17 cellular contexts compared by ENCODE assay signal in genomic region chr16:5882087-5882661, GRCh38.
DNase-seq lines count a peak whose midpoint lies in the region; ATAC-seq, FAIRE-seq and TF ChIP-seq lines count a peak whose summit lies in the region.
"Had no signal": no experiment of that assay in that cellular context is flagged by ENCODE, and none has a peak within 500 bp of the region (broad histone marks: within the 10 kb centered on the region; RNA-seq: fewer than 3 reads in every experiment).

No MANE protein-coding gene starts in this region.

- no peak overlapping the region for H3K4ac ChIP-seq in mesendoderm (ENCODE audit: low read depth, low read length)

- H3K27me3 Mint-ChIP-seq in Calu3 (ENCODE audit: unreplicated experiment) = no peaks in the 10 kb centered on the region
- H3K27me3 Mint-ChIP-seq: B cell; CD4-positive, alpha-beta T cell had no signal

- H3K79me2 ChIP-seq in K562 (ENCODE audit: control insufficient read depth, insufficient read depth, low read length) (no peaks in the 10 kb centered on the region), mesendoderm (ENCODE audit: control insufficient read depth, insufficient read depth, low read length) (no peaks in the 10 kb centered on the region)

- H3K4me3 Mint-ChIP-seq in Calu3 (ENCODE audit: low read depth, unreplicated experiment) = no peak overlapping the region
- H3K4me3 Mint-ChIP-seq: B cell; CD4-positive, alpha-beta T cell had no signal

- H3K4me3 ChIP-seq in K562 (no peak overlapping the region), mesendoderm (ENCODE audit: low read length) (no peak overlapping the region), breast epithelium (no peak overlapping the region), right atrium auricular region (no peak overlapping the region)
- H3K4me3 ChIP-seq: GM12878 had no signal

- H4K8ac ChIP-seq in mesendoderm (ENCODE audit: low read depth, low read length) = no peak overlapping the region

- H3K18ac ChIP-seq in mesendoderm (ENCODE audit: low read length) = no peak overlapping the region

- CTCF ChIA-PET in Calu3 (lab: Charles Lee) = no interaction called here
- CTCF ChIA-PET in K562 (lab: Yijun Ruan, JAX; ENCODE audit: low intra/inter-chr PET ratio) = no interaction called here

- in situ Hi-C loops in K562 (cut with MboI) = no loop called here

- BruUV-seq in Calu3 (replicated peaks; lab: Mats Ljungman, UMichigan) (no TSS peak), K562 (replicated peaks; lab: Mats Ljungman, UMichigan) (no TSS peak)

- H2BK120ac ChIP-seq in mesendoderm (ENCODE audit: low read depth, low read length) = no peak overlapping the region

- H3K27ac Mint-ChIP-seq in Calu3 (ENCODE audit: unreplicated experiment) = no peak overlapping the region
- H3K27ac Mint-ChIP-seq: B cell; CD4-positive, alpha-beta T cell had no signal

- H3K79me1 ChIP-seq in mesendoderm (ENCODE audit: low read length) = no peaks in the 10 kb centered on the region

- H3K27me3 ChIP-seq in K562 (ENCODE audit: control insufficient read depth in 2 of 2, insufficient read depth in 2 of 2, low read length in 2 of 2) = no peaks in the 10 kb centered on the region; a peak in 1 of 5 replicates
- no peaks in the 10 kb centered on the region for H3K27me3 ChIP-seq in mesendoderm (ENCODE audit: insufficient read depth, low read length, poor library complexity)
- no peaks in the 10 kb centered on the region for H3K27me3 ChIP-seq in breast epithelium
- H3K27me3 ChIP-seq in right atrium auricular region = no peaks in the 10 kb centered on the region

- no peak for TF ChIP-seq RAD21 in K562 (CRISPR knock-in tag; conservative IDR thresholded peaks at IDR 0.05 in 1 of 2, IDR thresholded peaks at IDR 0.05 in 1 of 2)

- H3K23ac ChIP-seq in mesendoderm (ENCODE audit: low read length) = no peak overlapping the region

- no peak overlapping the region for H2BK5ac ChIP-seq in mesendoderm (ENCODE audit: low read length)

- H3K56ac ChIP-seq in mesendoderm (ENCODE audit: low read length) = no peak overlapping the region

- ATAC-seq in K562 = no peak
- ATAC-seq: GM12878 had no signal

- no peaks in the 10 kb centered on the region for H3K9me3 Mint-ChIP-seq in Calu3 (ENCODE audit: low read depth, unreplicated experiment)

- H2BK15ac ChIP-seq in mesendoderm (replicated peaks; ENCODE audit: low read depth) = no peak overlapping the region

- H3K9ac ChIP-seq in K562 (ENCODE audit: insufficient read depth in 1 of 2, low read depth in 2 of 2, low read length in 2 of 2) (no peak overlapping the region), mesendoderm (ENCODE audit: low read length) (no peak overlapping the region)

- no peak for FAIRE-seq in K562 (lab: Jason Lieb, UNC)
- FAIRE-seq: GM12878, GM18507 had no signal

- no peak for TF ChIP-seq EP300 in K562 (IDR thresholded peaks at IDR 0.05; ENCODE audit: low read length)

- WGBS in K562 (ENCODE audit: insufficient coverage, low coverage, missing lambda C conversion rate) = 2% methylated on average over 4 of the region's 4 CpGs
- no CpG with 5 or more reads among the region's 4 CpGs for WGBS in mesendoderm (ENCODE audit: extremely low coverage, insufficient coverage, low lambda C conversion rate)

- no peaks in the 10 kb centered on the region for H3K4me1 ChIP-seq in K562 (replicated peaks in 1 of 2; ENCODE audit: control insufficient read depth in 2 of 2, insufficient read depth in 2 of 2, low read length in 2 of 2)
- H3K4me1 ChIP-seq in mesendoderm (ENCODE audit: control insufficient read depth, low read depth, low read length) = no peaks in the 10 kb centered on the region
- no peaks in the 10 kb centered on the region for H3K4me1 ChIP-seq in breast epithelium
- no peaks in the 10 kb centered on the region for H3K4me1 ChIP-seq in right atrium auricular region

- H3K9me3 ChIP-seq in K562 (replicated peaks; ENCODE audit: control insufficient read depth, insufficient read depth, low read depth, low read length) (no peaks in the 10 kb centered on the region), breast epithelium (no peaks in the 10 kb centered on the region), right atrium auricular region (no peaks in the 10 kb centered on the region)

- H4K20me1 ChIP-seq in K562 (replicated peaks; ENCODE audit: control insufficient read depth, insufficient read depth, low read length) = no peaks in the 10 kb centered on the region; the same call in 1 of the 2 replicates

- no peaks in the 10 kb centered on the region for H3K9me1 ChIP-seq in K562 (ENCODE audit: control insufficient read depth, insufficient read depth, low read length)

- H4K5ac ChIP-seq in mesendoderm (ENCODE audit: low read length) = no peak overlapping the region

- intact Hi-C loops in Calu3 (cut with micrococcal nuclease; ENCODE audit: unreplicated experiment) = no loop called here
- intact Hi-C loops in K562 (cut with micrococcal nuclease) = no loop called here
- intact Hi-C loops in breast epithelium (cut with DNase I; ENCODE audit: low total_unique reads) = no loop called here

- no peak overlapping the region for H3K27ac ChIP-seq in K562 (ENCODE audit: extremely low read depth, low read depth, low read length)
- no peak overlapping the region for H3K27ac ChIP-seq in mesendoderm (ENCODE audit: low read depth, low read length)
- H3K27ac ChIP-seq in breast epithelium = no peak overlapping the region
- H3K27ac ChIP-seq in right atrium auricular region = no peak overlapping the region
- H3K27ac ChIP-seq: HL-60 had no signal

- H2AK5ac ChIP-seq in mesendoderm (ENCODE audit: low read length) = no peak overlapping the region

- no peak for TF ChIP-seq CTCF in Calu3 (IDR thresholded peaks at IDR 0.05; ENCODE audit: unreplicated experiment)
- TF ChIP-seq CTCF in K562 (IDR thresholded peaks at IDR 0.05 in 2 of 3, conservative IDR thresholded peaks at IDR 0.05 in 1 of 3; ENCODE audit: insufficient read depth in 2 of 3, low read depth in 1 of 3, low read length in 3 of 3) = no peak
- no peak for TF ChIP-seq CTCF in breast epithelium (IDR thresholded peaks at IDR 0.05)
- no peak for TF ChIP-seq CTCF in right atrium auricular region (IDR thresholded peaks at IDR 0.05)

- TF ChIP-seq POLR2A in K562 (conservative IDR thresholded peaks at IDR 0.05) = no peak
- no peak for TF ChIP-seq POLR2A in breast epithelium (IDR thresholded peaks at IDR 0.05)

- H3K4me1 Mint-ChIP-seq in Calu3 (ENCODE audit: low read depth, unreplicated experiment) = peaks cover 12% of the 10 kb centered on the region
- H3K4me1 Mint-ChIP-seq: B cell had no signal

- POLR2A ChIA-PET in K562 (lab: Yijun Ruan, JAX) = no interaction called here

- H2AFZ ChIP-seq in K562 (ENCODE audit: low read depth, low read length) = no peak overlapping the region

- H3K4me2 ChIP-seq in K562 (ENCODE audit: insufficient read depth, low read length) = no peak overlapping the region
- H3K4me2 ChIP-seq in mesendoderm (ENCODE audit: low read length) = no peak overlapping the region

- no peaks in the 10 kb centered on the region for H3K36me3 Mint-ChIP-seq in Calu3 (ENCODE audit: insufficient read depth, unreplicated experiment)

- DNase-seq in Calu3 (peak; percentile 11), NAMALWA (ENCODE audit: low spot score) (peak; percentile 7), K562 (ENCODE audit: extremely low read depth in 1 of 4, low spot score in 3 of 4) (peak in 2 of 4 experiments; percentile 13 to 14), mesendoderm (peak; percentile 32), breast epithelium (ENCODE audit: low spot score in 2 of 2) (no peak), right atrium auricular region (ENCODE audit: low spot score) (no peak), NCI-H69 (lab: John Stamatoyannopoulos, UW) (no peak)
- DNase-seq: ACHN; C1 segment of cervical spinal cord; CD4-positive, alpha-beta T cell; DMS79; H7; IMR-90 had no signal

- H3K36me3 ChIP-seq in K562 (ENCODE audit: control insufficient read depth, insufficient read depth, low read length) = no peaks in the 10 kb centered on the region
- H3K36me3 ChIP-seq in mesendoderm (ENCODE audit: control insufficient read depth, insufficient read depth, low read length) = no peaks in the 10 kb centered on the region
- H3K36me3 ChIP-seq in breast epithelium = no peaks in the 10 kb centered on the region
- H3K36me3 ChIP-seq in right atrium auricular region = no peaks in the 10 kb centered on the region

TF ChIP-seq in K562, 482 proteins besides CTCF, POLR2A, EP300 and RAD21 (continues in another document):
- no peak for TF ChIP-seq MITF (IDR thresholded peaks at IDR 0.05)
- TF ChIP-seq PHB2 (IDR thresholded peaks at IDR 0.05; ENCODE audit: low read depth) = no peak
- no peak for TF ChIP-seq ILF3 (IDR thresholded peaks at IDR 0.05; ENCODE audit: borderline replicate concordance)
- peak; percentile 64 for TF ChIP-seq HCFC1 (IDR thresholded peaks at IDR 0.05; ENCODE audit: low read depth, low read length)
- no peak for TF ChIP-seq ZNF133 (CRISPR knock-in tag; IDR thresholded peaks at IDR 0.05)
- TF ChIP-seq, protein P1, sequence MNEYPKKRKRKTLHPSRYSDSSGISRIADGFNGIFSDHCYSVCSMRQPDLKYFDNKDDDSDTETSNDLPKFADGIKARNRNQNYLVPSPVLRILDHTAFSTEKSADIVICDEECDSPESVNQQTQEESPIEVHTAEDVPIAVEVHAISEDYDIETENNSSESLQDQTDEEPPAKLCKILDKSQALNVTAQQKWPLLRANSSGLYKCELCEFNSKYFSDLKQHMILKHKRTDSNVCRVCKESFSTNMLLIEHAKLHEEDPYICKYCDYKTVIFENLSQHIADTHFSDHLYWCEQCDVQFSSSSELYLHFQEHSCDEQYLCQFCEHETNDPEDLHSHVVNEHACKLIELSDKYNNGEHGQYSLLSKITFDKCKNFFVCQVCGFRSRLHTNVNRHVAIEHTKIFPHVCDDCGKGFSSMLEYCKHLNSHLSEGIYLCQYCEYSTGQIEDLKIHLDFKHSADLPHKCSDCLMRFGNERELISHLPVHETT (CRISPR knock-in tag; conservative IDR thresholded peaks at IDR 0.05 in 1 of 2, IDR thresholded peaks at IDR 0.05 in 1 of 2) = no peak
- no peak for TF ChIP-seq SAFB (IDR thresholded peaks at IDR 0.05; ENCODE audit: borderline replicate concordance, low read depth, low read length)
- peak; percentile 87 for TF ChIP-seq RBM25 (IDR thresholded peaks at IDR 0.05; ENCODE audit: low read depth, low read length, severe bottlenecking)

Comparison
In these comparisons a context has a peak if more than half of its experiments do, and no peak if none do; other contexts are left out.
1. DNase-seq: peak in Calu3 (single experiment), NAMALWA (single experiment) and mesendoderm (single experiment); none in breast epithelium (0 of 2), right atrium auricular region (single experiment) and NCI-H69 (single experiment).